In the genomic region with DNA sequence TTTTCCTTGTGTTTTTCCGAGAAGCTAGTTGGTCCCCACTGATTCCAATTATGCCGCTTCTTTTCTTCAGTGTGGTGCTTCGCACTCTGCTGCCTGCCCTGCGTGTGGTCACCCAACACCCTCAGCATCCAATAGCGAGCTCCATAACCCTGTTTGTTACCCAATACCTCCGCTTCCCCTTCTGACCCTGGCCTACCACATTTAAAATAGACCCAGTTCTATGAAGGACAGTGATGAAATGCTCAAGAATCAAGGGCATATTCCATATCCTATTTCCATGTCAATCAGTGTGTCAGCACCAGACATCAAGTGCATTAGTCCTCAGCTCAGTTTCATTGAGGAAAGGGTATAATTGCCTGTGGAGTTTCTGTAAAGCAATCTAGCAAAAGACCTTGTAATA, we compare ENCODE assay signal across 16 cellular contexts. TPM values are rescaled to one million over a fixed set of nuclear protein-coding genes. Genes with fewer than 3 reads are reported as not detected.
DNase-seq lines count a peak whose midpoint lies in the region; ATAC-seq, FAIRE-seq and TF ChIP-seq lines count a peak whose summit lies in the region.
"Had no signal": no experiment of that assay in that cellular context is flagged by ENCODE, and none has a peak within 500 bp of the region (broad histone marks: within the 10 kb centered on the region; RNA-seq: fewer than 3 reads in every experiment).

No MANE protein-coding gene starts in this region.

- no peak for ATAC-seq in GM21447 (IDR thresholded peaks at IDR 0.05; ENCODE audit: unreplicated experiment)

- H3K27ac Mint-ChIP-seq in Calu3 (ENCODE audit: unreplicated experiment) = no peak overlapping the region
- H3K27ac Mint-ChIP-seq: activated B cell treated with CpG ODN at 0.5 μM for 24 hours; activated CD8-positive, alpha-beta T cell treated with anti-CD3 and anti-CD28 coated beads for 36 hours; activated T-cell treated with anti-CD3 and anti-CD28 coated beads, Interleukin-2, amount 50 U/mL, for 24 hours; CD4-positive, alpha-beta T cell had no signal

- H3K4me1 Mint-ChIP-seq in Calu3 (ENCODE audit: low read depth, unreplicated experiment) = no peaks in the 10 kb centered on the region
- H3K4me1 Mint-ChIP-seq: activated B cell treated with CpG ODN at 0.5 μM for 24 hours had no signal

- peaks cover 38% of the 10 kb centered on the region for H3K27me3 Mint-ChIP-seq in Calu3 (ENCODE audit: unreplicated experiment)

- no peaks in the 10 kb centered on the region for H3K9me3 Mint-ChIP-seq in Calu3 (ENCODE audit: low read depth, unreplicated experiment)
- H3K9me3 Mint-ChIP-seq: activated B cell treated with CpG ODN at 0.5 μM for 24 hours; activated CD8-positive, alpha-beta T cell treated with anti-CD3 and anti-CD28 coated beads for 36 hours; activated T-cell treated with anti-CD3 and anti-CD28 coated beads, Interleukin-2, amount 50 U/mL, for 24 hours; CD4-positive, alpha-beta T cell had no signal

- CTCF ChIA-PET in Calu3 (lab: Charles Lee) = interaction anchor here (0.7 to 2.8 kb wide), 26 partner anchors 9 to 158 kb away, joined by 3 to 93 read pairs (median 7); partner anchors contain the start of genes ARHGEF40, RNASE13, RNASE7 and SLC39A2

- intact Hi-C loops in dorsolateral prefrontal cortex (cut with DNase I) (loop anchor here (1.0 to 5.0 kb wide), 3 partner anchors 9 to 77 kb away; no protein-coding TSS in a partner anchor), Calu3 (cut with micrococcal nuclease; ENCODE audit: unreplicated experiment) (loop anchor here (2.0 kb wide), 1 partner anchor 81 kb away; no protein-coding TSS in a partner anchor)

- FAIRE-seq in frontal cortex (lab: Jason Lieb, UNC) = no peak

- no peaks in the 10 kb centered on the region for H3K9me3 ChIP-seq in skeletal muscle tissue (ENCODE audit: control insufficient read depth in 3 of 3, low read length in 3 of 3)
- H3K9me3 ChIP-seq: ascending aorta had no signal

- peak overlapping the region in 1 of 3 donors; percentile 18 for H3K9ac ChIP-seq in skeletal muscle tissue (ENCODE audit: low read depth in 1 of 3, low read length in 3 of 3)

- peaks cover 0 to 4% (median 0%) of the 10 kb centered on the region in 45 donors for H3K27me3 ChIP-seq in dorsolateral prefrontal cortex
- no peaks in the 10 kb centered on the region for H3K27me3 ChIP-seq in skeletal muscle tissue (ENCODE audit: control insufficient read depth in 3 of 3, insufficient read depth in 3 of 3, low read length in 3 of 3)
- H3K27me3 ChIP-seq: ascending aorta had no signal

- H3K4me3 ChIP-seq in dorsolateral prefrontal cortex (no peak overlapping the region), skeletal muscle tissue (ENCODE audit: low read length in 3 of 3) (peak overlapping the region in 2 of 3 donors; percentile 0 to 30)
- H3K4me3 ChIP-seq: ascending aorta, PC-9 had no signal

- peaks cover 36% of the 10 kb centered on the region in 3 donors for H3K36me3 ChIP-seq in skeletal muscle tissue (ENCODE audit: control insufficient read depth in 3 of 3, insufficient read depth in 3 of 3, low read length in 3 of 3)

- BruUV-seq in Calu3 (replicated peaks; lab: Mats Ljungman, UMichigan) = no TSS peak

- H3K4me3 Mint-ChIP-seq in Calu3 (ENCODE audit: low read depth, unreplicated experiment) = no peak overlapping the region
- H3K4me3 Mint-ChIP-seq: activated B cell treated with CpG ODN at 0.5 μM for 24 hours; activated CD8-positive, alpha-beta T cell treated with anti-CD3 and anti-CD28 coated beads for 36 hours; activated T-cell treated with anti-CD3 and anti-CD28 coated beads, Interleukin-2, amount 50 U/mL, for 24 hours; CD4-positive, alpha-beta T cell had no signal

- H3K4me1 ChIP-seq in skeletal muscle tissue (ENCODE audit: control insufficient read depth in 3 of 3, insufficient read depth in 3 of 3, low read length in 3 of 3) = peaks cover 48 to 58% (median 48%) of the 10 kb centered on the region in 3 donors
- H3K4me1 ChIP-seq: ascending aorta had no signal

- H3K27ac ChIP-seq in dorsolateral prefrontal cortex = peak overlapping the region in 51 of 59 donors; percentile 5 to 82 (median 62)
- H3K27ac ChIP-seq in skeletal muscle tissue (ENCODE audit: low read depth, low read length) = peak overlapping the region; percentile 43
- H3K27ac ChIP-seq: ascending aorta, PC-9 had no signal

- no peak for TF ChIP-seq CTCF in dorsolateral prefrontal cortex (IDR thresholded peaks at IDR 0.05 in 54 of 56, conservative IDR thresholded peaks at IDR 0.05 in 2 of 56; ENCODE audit: low read depth in 1 of 56, partially characterized antibody in 56 of 56)
- TF ChIP-seq CTCF in Calu3 (IDR thresholded peaks at IDR 0.05; ENCODE audit: unreplicated experiment) = no peak

- peak; percentile 66 for DNase-seq in CD1c-positive myeloid dendritic cell (ENCODE audit: extremely low spot score)
- DNase-seq in NOMO-1 treated with DMSO at 0.1 percent for 48 hours (lab: John Stamatoyannopoulos, UW; ENCODE audit: unreplicated experiment) = peak; percentile 82
- no peak for DNase-seq in dorsolateral prefrontal cortex
- DNase-seq in frontal cortex (ENCODE audit: low spot score in 2 of 2) = no peak
- no peak for DNase-seq in activated gamma-delta T cell treated with Interleukin-2 at 50 U/mL for 16 hours
- no peak for DNase-seq in Calu3

- H3K36me3 Mint-ChIP-seq in Calu3 (ENCODE audit: insufficient read depth, unreplicated experiment) = no peaks in the 10 kb centered on the region

RNA-seq across cellular contexts. Expression of gene NDRG2, which starts 9.5 kb away (rescaled TPM):
- total RNA-seq in dorsolateral prefrontal cortex (1,000 to 10,000 TPM in 53 of 120 experiments, 100 to 1,000 TPM in 67; 513 to 2,446 (median 961) TPM), skeletal muscle tissue (162 TPM), frontal cortex (92.9 TPM), Calu3 (2022) (10.8 and 16.0 TPM in 2 replicates)

RNA-seq across cellular contexts. Expression of gene TPPP2, which starts 14.7 kb away (rescaled TPM):
- total RNA-seq in dorsolateral prefrontal cortex (1 to 10 TPM in 10 of 120 experiments, under 1 TPM in 18, not detected in 92; 0.29 to 2.2 (median 0.78) TPM), skeletal muscle tissue (not detected), frontal cortex (not detected), Calu3 (2022) (not detected in 2 replicates)
- total RNA-seq: activated B cell treated with CpG ODN at 0.5 μM for 24 hours; activated CD8-positive, alpha-beta T cell treated with anti-CD3 and anti-CD28 coated beads for 36 hours; ascending aorta; CD4-positive, alpha-beta T cell; mononuclear cell; PC-9; SK-MEL-5 had no signal

RNA-seq across cellular contexts. Expression of gene SLC39A2, which starts 16.2 kb away (rescaled TPM):
- total RNA-seq in dorsolateral prefrontal cortex = 1 to 10 TPM in 6 of 120 experiments, under 1 TPM in 21, not detected in 93; 0.37 to 1.5 (median 0.75) TPM
- not detected for total RNA-seq in skeletal muscle tissue
- total RNA-seq in frontal cortex = not detected
- total RNA-seq in Calu3 (2022) = not detected in 2 replicates
- total RNA-seq: activated CD8-positive, alpha-beta T cell treated with anti-CD3 and anti-CD28 coated beads for 36 hours; ascending aorta; CD4-positive, alpha-beta T cell; mononuclear cell; SK-MEL-5 had no signal

RNA-seq across cellular contexts. Expression of gene RNASE13, which starts 19.3 kb away (rescaled TPM):
- total RNA-seq in dorsolateral prefrontal cortex (under 1 TPM in 1 of 120 experiments, not detected in 119; 0.35 TPM), skeletal muscle tissue (not detected), frontal cortex (not detected), Calu3 (2022) (not detected in 2 replicates)
- total RNA-seq: activated B cell treated with CpG ODN at 0.5 μM for 24 hours; activated CD8-positive, alpha-beta T cell treated with anti-CD3 and anti-CD28 coated beads for 36 hours; ascending aorta; CD4-positive, alpha-beta T cell; mononuclear cell; PC-9; SK-MEL-5 had no signal

RNA-seq across cellular contexts. Expression of gene METTL17, which starts 25.5 kb away (rescaled TPM):
- total RNA-seq in dorsolateral prefrontal cortex = 10 to 100 TPM; 30.9 to 67.6 (median 47.5) TPM
- total RNA-seq in skeletal muscle tissue = 45.4 TPM
- 27.7 TPM for total RNA-seq in frontal cortex
- 73.2 and 76.7 TPM in 2 replicates for total RNA-seq in Calu3 (2022)

Comparison
In these comparisons a context has a peak if more than half of its experiments do, and no peak if none do; other contexts are left out.
1. DNase-seq: peak in CD1c-positive myeloid dendritic cell (single experiment) and NOMO-1 treated with DMSO at 0.1 percent for 48 hours (single experiment); none in dorsolateral prefrontal cortex (0 of 10), frontal cortex (0 of 2), activated gamma-delta T cell treated with Interleukin-2 at 50 U/mL for 16 hours (single experiment) and Calu3 (single experiment).
2. H3K4me3 ChIP-seq: peak in skeletal muscle tissue (2 of 3); none in dorsolateral prefrontal cortex (0 of 59).